10 cellular contexts compared by ENCODE assay signal in genomic region chr1:78370779-78371482, GRCh38.
A peak's percentile ranks its signal among the peaks of the same experiment; 100 is the strongest.
DNase-seq lines count a peak whose midpoint lies in the region; ATAC-seq, FAIRE-seq and TF ChIP-seq lines count a peak whose summit lies in the region.
"Had no signal": no experiment of that assay in that cellular context is flagged by ENCODE, and none has a peak within 500 bp of the region (broad histone marks: within the 10 kb centered on the region; RNA-seq: fewer than 3 reads in every experiment).

No MANE protein-coding gene starts in this region.

- DNase-seq in astrocyte of the hippocampus (ENCODE audit: low read depth, low spot score): peak; percentile 58
- DNase-seq in smooth muscle cell of the brain vasculature (ENCODE audit: low read depth, low spot score): peak; percentile 49
- DNase-seq in iPS-NIHi7 (ENCODE audit: extremely low spot score): no peak
- DNase-seq in GM12892 (ENCODE audit: insufficient read length): no peak
- DNase-seq: activated CD4-positive, alpha-beta T cell treated with anti-CD3 and anti-CD28 coated beads, Interleukin-2, amount 50 U/mL, for 48 hours; islet precursor cell; substantia nigra had no signal

- peak; percentile 42 for ATAC-seq in GM19372 (IDR thresholded peaks at IDR 0.05; ENCODE audit: low read depth, unreplicated experiment)
- ATAC-seq in HG03039 (IDR thresholded peaks at IDR 0.05; ENCODE audit: unreplicated experiment): peak; percentile 45
- ATAC-seq in HG03280 (IDR thresholded peaks at IDR 0.05; ENCODE audit: unreplicated experiment): no peak

- no peak for TF ChIP-seq POLR2A in GM12892 (IDR thresholded peaks at IDR 0.05; ENCODE audit: low read depth, low read length)

- FAIRE-seq in GM12892 (lab: Jason Lieb, UNC): no peak

Comparison
In these comparisons a context has a peak if more than half of its experiments do, and no peak if none do; other contexts are left out.
1. DNase-seq: peak in astrocyte of the hippocampus (single experiment) and smooth muscle cell of the brain vasculature (single experiment); none in iPS-NIHi7 (single experiment) and GM12892 (single experiment).